ENCODE assay signal across 14 cellular contexts in genomic region chr2:236659758-236660150, GRCh38.
A peak's percentile ranks its signal among the peaks of the same experiment; 100 is the strongest.
DNase-seq lines count a peak whose midpoint lies in the region; ATAC-seq, FAIRE-seq and TF ChIP-seq lines count a peak whose summit lies in the region.
"Had no signal": no experiment of that assay in that cellular context is flagged by ENCODE, and none has a peak within 500 bp of the region (broad histone marks: within the 10 kb centered on the region; RNA-seq: fewer than 3 reads in every experiment).

No MANE protein-coding gene starts in this region.

- intact Hi-C loops in lower leg skin (cut with DNase I; ENCODE audit: low total_unique reads) (no loop called here), kidney (cut with DNase I) (loop anchor here (5.0 kb wide), 1 partner anchor 108 kb away; no protein-coding TSS in a partner anchor)

- H3K36me3 Mint-ChIP-seq in T-helper 17 cell (ENCODE audit: low read depth), result no peaks in the 10 kb centered on the region

- 38 to 58% methylated on average over 5 of the region's 5 CpGs for WGBS in lower leg skin, 2 donors

- FAIRE-seq in kidney (lab: Jason Lieb, UNC), result no peak
- FAIRE-seq: TTC549 had no signal

- H3K9me3 ChIP-seq in T-helper 17 cell (ENCODE audit: control insufficient read depth, low read length, poor library complexity, severe bottlenecking) (no peaks in the 10 kb centered on the region), kidney (ENCODE audit: control insufficient read depth in 1 of 2, low read length in 2 of 2) (no peaks in the 10 kb centered on the region)
- H3K9me3 ChIP-seq: BE2C had no signal

- no peak for ATAC-seq in T-helper 17 cell

- no peak for TF ChIP-seq POLR2A in lower leg skin (IDR thresholded peaks at IDR 0.05)

- no peak overlapping the region for H3K27ac Mint-ChIP-seq in T-helper 17 cell
- H3K27ac Mint-ChIP-seq: progenitor cell of endocrine pancreas had no signal

- H3K27me3 Mint-ChIP-seq in T-helper 17 cell, result peaks cover 76% of the 10 kb centered on the region

- no peak overlapping the region for H3K4me3 Mint-ChIP-seq in T-helper 17 cell

- DNase-seq in DMS 273 (lab: John Stamatoyannopoulos, UW; ENCODE audit: unreplicated experiment) (peak; percentile 70), NCI-H1105 treated with DMSO at 0.1 percent for 48 hours (lab: John Stamatoyannopoulos, UW) (peak; percentile 79), lower leg skin (ENCODE audit: low spot score in 2 of 2) (peak; percentile 11 to 54), T-helper 17 cell (no peak), RPMI8226 (no peak), kidney (no peak)
- no peak for DNase-seq in activated T-cell treated with anti-CD3 and anti-CD28 coated beads, Interleukin-2, amount 50 U/mL, for 1 hour
- DNase-seq: activated gamma-delta T cell treated with Interleukin-2 at 50 U/mL for 16 hours; BE2C; effector CD4-positive, alpha-beta T cell; left cardiac atrium had no signal

- H3K4me3 ChIP-seq in lower leg skin (ENCODE audit: low read depth, poor library complexity, severe bottlenecking) (no peak overlapping the region), kidney (ENCODE audit: low read length in 2 of 2) (no peak overlapping the region)

- H3K27ac ChIP-seq in VCaP (peak overlapping the region; percentile 76), kidney (ENCODE audit: low read depth in 2 of 2, low read length in 2 of 2) (no peak overlapping the region)

- no peaks in the 10 kb centered on the region for H3K36me3 ChIP-seq in kidney (ENCODE audit: control insufficient read depth in 1 of 2, insufficient read depth in 2 of 2, low read length in 2 of 2)
- H3K36me3 ChIP-seq: BE2C had no signal

- H3K4me1 ChIP-seq in kidney (ENCODE audit: control insufficient read depth in 1 of 2, insufficient read depth in 1 of 2, low read depth in 1 of 2, low read length in 2 of 2), result no peaks in the 10 kb centered on the region
- H3K4me1 ChIP-seq: BE2C had no signal

- H3K4me1 Mint-ChIP-seq in T-helper 17 cell, result peaks cover 2% of the 10 kb centered on the region

- no peak for TF ChIP-seq CTCF in VCaP (conservative IDR thresholded peaks at IDR 0.05)
- TF ChIP-seq CTCF in lower leg skin (IDR thresholded peaks at IDR 0.05), result no peak
- TF ChIP-seq CTCF in kidney (IDR thresholded peaks at IDR 0.05; ENCODE audit: borderline replicate concordance, extremely low read depth, insufficient read depth), result no peak

- no peak overlapping the region for H3K9ac ChIP-seq in kidney (ENCODE audit: low read length in 2 of 2)

Comparison
In these comparisons a context has a peak if more than half of its experiments do, and no peak if none do; other contexts are left out.
1. DNase-seq: peak in DMS 273 (single experiment), NCI-H1105 treated with DMSO at 0.1 percent for 48 hours (single experiment) and lower leg skin (2 of 2); none in T-helper 17 cell (0 of 3), RPMI8226 (single experiment), kidney (single experiment) and activated T-cell treated with anti-CD3 and anti-CD28 coated beads, Interleukin-2, amount 50 U/mL, for 1 hour (single experiment).